3 cellular contexts compared by ENCODE assay signal in genomic region chr16:72796222-72796621, GRCh38.
TF ChIP-seq lines count a peak whose summit lies in the region.

No MANE protein-coding gene starts in this region.

TF ChIP-seq in HepG2, 621 proteins besides CTCF, POLR2A, EP300 and RAD21:
- TF ChIP-seq AGO2 (optimal IDR thresholded peaks at IDR 0.05; ENCODE audit: low read depth, low read length) (peak; percentile 40), RBM22 (optimal IDR thresholded peaks at IDR 0.05; ENCODE audit: low read length) (peak; percentile 11), HDAC6 (IDR thresholded peaks at IDR 0.05; ENCODE audit: low read depth, low read length) (no peak), GRHL1 (CRISPR knock-in tag; conservative IDR thresholded peaks at IDR 0.05) (no peak)
TF ChIP-seq in HepG2: peak in this region for 2.

TF ChIP-seq in neural cell, 6 proteins besides CTCF, POLR2A, EP300 and RAD21:
- no peak for TF ChIP-seq REST (IDR thresholded peaks at IDR 0.05; ENCODE audit: borderline replicate concordance)
- TF ChIP-seq POLR2AphosphoS5 (IDR thresholded peaks at IDR 0.05), result peak; percentile 35
TF ChIP-seq in neural cell: peak in this region for 1.

TF ChIP-seq in SK-N-SH, 30 proteins besides CTCF, POLR2A, EP300 and RAD21:
- TF ChIP-seq USF1 (IDR thresholded peaks at IDR 0.05; ENCODE audit: borderline replicate concordance, low read depth) (no peak), TCF12 (IDR thresholded peaks at IDR 0.05) (no peak), RFX5 (IDR thresholded peaks at IDR 0.05; ENCODE audit: low read length) (no peak), GABPA (IDR thresholded peaks at IDR 0.05; ENCODE audit: low read depth) (no peak), MAX (IDR thresholded peaks at IDR 0.05; ENCODE audit: low read depth) (no peak), NFIC (IDR thresholded peaks at IDR 0.05; ENCODE audit: borderline replicate concordance) (no peak), TAF1 (IDR thresholded peaks at IDR 0.05; ENCODE audit: borderline replicate concordance, low read depth, low read length) (no peak), GATA2 (CRISPR knock-in tag; IDR thresholded peaks at IDR 0.05) (no peak), JUND (IDR thresholded peaks at IDR 0.05) (no peak), REST (IDR thresholded peaks at IDR 0.05; ENCODE audit: low read depth, low read length) (no peak), POLR2AphosphoS5 (IDR thresholded peaks at IDR 0.05; ENCODE audit: low read depth, low read length) (no peak), NRF1 (IDR thresholded peaks at IDR 0.05; ENCODE audit: low read depth, low read length) (no peak), IRF3 (IDR thresholded peaks at IDR 0.05; ENCODE audit: low read depth, low read length) (no peak), FOXM1 (IDR thresholded peaks at IDR 0.05; ENCODE audit: low read depth) (no peak), EZH2phosphoT487 (IDR thresholded peaks at IDR 0.05; ENCODE audit: borderline replicate concordance, low read depth) (no peak), YY1 (IDR thresholded peaks at IDR 0.05; ENCODE audit: low read depth) (no peak), TEAD4 (IDR thresholded peaks at IDR 0.05; ENCODE audit: borderline replicate concordance, insufficient read depth) (no peak), CHD2 (IDR thresholded peaks at IDR 0.05; ENCODE audit: low read length, partially characterized antibody) (no peak), MEF2A (IDR thresholded peaks at IDR 0.05; ENCODE audit: borderline replicate concordance, low read depth) (no peak)
